In genomic region chr4:100991332-100992069, GRCh38 we compare ENCODE assay signal across 8 cellular contexts.
DNase-seq lines count a peak whose midpoint lies in the region; TF ChIP-seq lines count a peak whose summit lies in the region.
"Not testable (repeated sequence)": the region's sequence is repeated elsewhere in the genome, so short reads cannot be mapped to it uniquely, and the experiment has no call there.

No MANE protein-coding gene starts in this region.

- not testable (repeated sequence) for H3K27me3 Mint-ChIP-seq in HFFc6 (ENCODE audit: insufficient read depth)

- H3K4me3 Mint-ChIP-seq in HFFc6 = not testable (repeated sequence)

- H3K9me3 Mint-ChIP-seq in HFFc6 = not testable (repeated sequence)

- in situ Hi-C loops in brain microvascular endothelial cell (cut with HindIII; ENCODE audit: low pct_ligation_motif_present, low sequenced_read_pairs) = not testable (repeated sequence)

- H3K27me3 ChIP-seq in brain microvascular endothelial cell (replicated peaks) = not testable (repeated sequence)

- DNase-seq in EH (ENCODE audit: low read depth) = peak; percentile 69
- peak; percentile 45 for DNase-seq in HFFc6
- peak; percentile 65 for DNase-seq in brain microvascular endothelial cell
- peak; percentile 38 for DNase-seq in fibroblast of gingiva (ENCODE audit: low read depth)
- DNase-seq in hepatic stellate cell (ENCODE audit: low spot score) = peak; percentile 8
- peak; percentile 62 for DNase-seq in non-pigmented ciliary epithelial cell (ENCODE audit: low read depth)
- peak; percentile 64 for DNase-seq in stromal cell of bone marrow (ENCODE audit: low read depth)

- H3K4me3 ChIP-seq in brain microvascular endothelial cell (ENCODE audit: low read depth, low read length) = not testable (repeated sequence)

- H3K36me3 Mint-ChIP-seq in HFFc6 (ENCODE audit: low read depth) = not testable (repeated sequence)

- not testable (repeated sequence) for H3K27ac Mint-ChIP-seq in HFFc6

- H3K4me1 Mint-ChIP-seq in HFFc6 (ENCODE audit: low read depth) = peaks cover 11% of the 10 kb centered on the region

- H3K27ac ChIP-seq in VCaP = peak overlapping the region; percentile 11; the same call in 1 of the 2 replicates
- H3K27ac ChIP-seq in brain microvascular endothelial cell = peak overlapping the region; percentile 17

- not testable (repeated sequence) for H3K36me3 ChIP-seq in brain microvascular endothelial cell (replicated peaks)

- not testable (repeated sequence) for TF ChIP-seq CTCF in HFFc6 (IDR thresholded peaks at IDR 0.05); VCaP (conservative IDR thresholded peaks at IDR 0.05); brain microvascular endothelial cell (IDR thresholded peaks at IDR 0.05; ENCODE audit: low read depth, low read length, missing control alignments)

Comparison
In these comparisons a context has a peak if more than half of its experiments do, and no peak if none do; other contexts are left out.
1. DNase-seq: peak in every context shown above with its lines; median percentile 69 in EH; 65 in brain microvascular endothelial cell; 64 in stromal cell of bone marrow; 62 in non-pigmented ciliary epithelial cell; 45 in HFFc6; 38 in fibroblast of gingiva; 8 in hepatic stellate cell.